10 cellular contexts compared by ENCODE assay signal in the genomic region with DNA sequence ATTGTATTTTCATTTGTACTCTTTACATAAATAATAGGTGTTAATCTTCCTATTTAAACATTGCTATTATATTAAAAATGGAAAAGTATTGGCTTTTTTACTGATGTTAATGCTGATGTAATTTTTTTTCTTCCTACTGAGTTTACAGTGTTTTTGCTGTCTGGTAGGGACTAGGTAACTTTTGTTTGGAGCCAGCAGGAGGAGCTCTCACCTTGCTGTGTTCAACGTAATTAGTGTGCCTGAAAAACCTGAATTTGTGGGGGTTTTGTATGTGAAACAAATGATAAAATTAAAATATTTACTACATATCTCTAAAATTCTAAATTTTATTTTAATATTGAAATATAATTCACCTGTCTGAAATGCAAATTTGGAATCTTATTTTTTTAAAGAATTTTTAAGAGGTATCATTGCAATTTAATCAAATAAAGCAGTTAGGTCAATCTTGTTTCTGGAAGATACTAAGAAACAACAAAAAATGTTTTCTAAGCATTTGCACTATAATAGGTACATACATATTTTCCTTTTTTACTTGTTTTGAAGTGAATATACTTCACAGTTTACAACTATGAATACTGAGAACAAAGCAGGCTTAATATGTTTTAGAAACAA. TPM values are rescaled to one million over a fixed set of nuclear protein-coding genes. Genes with fewer than 3 reads are reported as not detected.
DNase-seq lines count a peak whose midpoint lies in the region; ATAC-seq and TF ChIP-seq lines count a peak whose summit lies in the region.
"Had no signal": no experiment of that assay in that cellular context is flagged by ENCODE, and none has a peak within 500 bp of the region (broad histone marks: within the 10 kb centered on the region; RNA-seq: fewer than 3 reads in every experiment).

No MANE protein-coding gene starts in this region.

- no peak overlapping the region for H3K4me3 Mint-ChIP-seq in activated CD4-positive, alpha-beta T cell treated with anti-CD3 and anti-CD28 coated beads, Interleukin-2, amount 10 ng/mL, durations not matched to agents 7 days and 5 days
- no peak overlapping the region for H3K4me3 Mint-ChIP-seq in activated CD4-positive, alpha-beta T cell treated with anti-CD3 and anti-CD28 coated beads, Interleukin-2, amount 10 ng/mL, durations not matched to agents 24 days and 14 days
- H3K4me3 Mint-ChIP-seq in CD14-positive monocyte, result no peak overlapping the region
- H3K4me3 Mint-ChIP-seq: activated naive CD4-positive, alpha-beta T cell treated with anti-CD3 and anti-CD28 coated beads, Interleukin-2, amount 50 U/mL, for 24 hours had no signal

- H3K27ac Mint-ChIP-seq in activated CD4-positive, alpha-beta T cell treated with anti-CD3 and anti-CD28 coated beads, Interleukin-2, amount 10 ng/mL, durations not matched to agents 7 days and 5 days, result no peak overlapping the region
- no peak overlapping the region for H3K27ac Mint-ChIP-seq in activated CD4-positive, alpha-beta T cell treated with anti-CD3 and anti-CD28 coated beads, Interleukin-2, amount 10 ng/mL, durations not matched to agents 24 days and 14 days
- H3K27ac Mint-ChIP-seq in CD14-positive monocyte, result no peak overlapping the region
- H3K27ac Mint-ChIP-seq: activated naive CD4-positive, alpha-beta T cell treated with anti-CD3 and anti-CD28 coated beads, Interleukin-2, amount 50 U/mL, for 24 hours had no signal

- peak; percentile 66 to 76 for TF ChIP-seq RAD21 in liver (IDR thresholded peaks at IDR 0.05)

- H3K36me3 ChIP-seq in liver (ENCODE audit: control insufficient read depth in 4 of 4, insufficient read depth in 3 of 4, low read depth in 1 of 4, low read length in 3 of 4), result no peaks in the 10 kb centered on the region

- WGBS in liver, result 2% methylated on average over 1 of the region's 1 CpG

- no peaks in the 10 kb centered on the region for H3K4me1 Mint-ChIP-seq in activated CD4-positive, alpha-beta T cell treated with anti-CD3 and anti-CD28 coated beads, Interleukin-2, amount 10 ng/mL, durations not matched to agents 7 days and 5 days
- no peaks in the 10 kb centered on the region for H3K4me1 Mint-ChIP-seq in activated CD4-positive, alpha-beta T cell treated with anti-CD3 and anti-CD28 coated beads, Interleukin-2, amount 10 ng/mL, durations not matched to agents 24 days and 14 days
- H3K4me1 Mint-ChIP-seq in CD14-positive monocyte, result no peaks in the 10 kb centered on the region
- H3K4me1 Mint-ChIP-seq: activated naive CD4-positive, alpha-beta T cell treated with anti-CD3 and anti-CD28 coated beads, Interleukin-2, amount 50 U/mL, for 24 hours had no signal

- H3K9me3 Mint-ChIP-seq in activated CD4-positive, alpha-beta T cell treated with anti-CD3 and anti-CD28 coated beads, Interleukin-2, amount 10 ng/mL, durations not matched to agents 7 days and 5 days, result no peaks in the 10 kb centered on the region
- no peaks in the 10 kb centered on the region for H3K9me3 Mint-ChIP-seq in activated CD4-positive, alpha-beta T cell treated with anti-CD3 and anti-CD28 coated beads, Interleukin-2, amount 10 ng/mL, durations not matched to agents 24 days and 14 days
- H3K9me3 Mint-ChIP-seq in CD14-positive monocyte, result no peaks in the 10 kb centered on the region
- H3K9me3 Mint-ChIP-seq: activated naive CD4-positive, alpha-beta T cell treated with anti-CD3 and anti-CD28 coated beads, Interleukin-2, amount 50 U/mL, for 24 hours had no signal

- H3K27ac ChIP-seq in liver (ENCODE audit: low read depth in 1 of 2, low read length in 2 of 2), result no peak overlapping the region

- H3K9ac ChIP-seq in liver (ENCODE audit: low read depth in 1 of 2, low read length in 2 of 2), result no peak overlapping the region

- no peaks in the 10 kb centered on the region for H3K4me1 ChIP-seq in liver (ENCODE audit: control insufficient read depth in 4 of 4, insufficient read depth in 4 of 4, low read length in 3 of 4)

- DNase-seq in activated CD4-positive, alpha-beta T cell treated with anti-CD3 and anti-CD28 coated beads, Interleukin-2, amount 10 ng/mL, durations not matched to agents 7 days and 5 days, result peak; percentile 8
- DNase-seq in activated CD4-positive, alpha-beta T cell treated with anti-CD3 and anti-CD28 coated beads, Interleukin-2, amount 10 ng/mL, durations not matched to agents 24 days and 14 days, result no peak
- DNase-seq in NCI-H226 (peak; percentile 10), astrocyte of the hippocampus (ENCODE audit: low read depth, low spot score) (peak; percentile 57), CD14-positive monocyte (ENCODE audit: low spot score) (no peak)

- peaks cover 2% of the 10 kb centered on the region for H3K27me3 Mint-ChIP-seq in activated CD4-positive, alpha-beta T cell treated with anti-CD3 and anti-CD28 coated beads, Interleukin-2, amount 10 ng/mL, durations not matched to agents 7 days and 5 days
- no peaks in the 10 kb centered on the region for H3K27me3 Mint-ChIP-seq in activated CD4-positive, alpha-beta T cell treated with anti-CD3 and anti-CD28 coated beads, Interleukin-2, amount 10 ng/mL, durations not matched to agents 24 days and 14 days
- no peaks in the 10 kb centered on the region for H3K27me3 Mint-ChIP-seq in CD14-positive monocyte (ENCODE audit: low read depth in 3 of 3)
- H3K27me3 Mint-ChIP-seq: activated naive CD4-positive, alpha-beta T cell treated with anti-CD3 and anti-CD28 coated beads, Interleukin-2, amount 50 U/mL, for 24 hours had no signal

- peak; percentile 39 for TF ChIP-seq CTCF in liver (IDR thresholded peaks at IDR 0.05; ENCODE audit: low read depth, low read length, missing input control)
- TF ChIP-seq CTCF in CD14-positive monocyte (IDR thresholded peaks at IDR 0.05), result no peak

- no peaks in the 10 kb centered on the region for H3K9me3 ChIP-seq in liver (ENCODE audit: control insufficient read depth in 4 of 4, low read length in 3 of 4)

- no peaks in the 10 kb centered on the region for H3K27me3 ChIP-seq in liver (ENCODE audit: control insufficient read depth in 4 of 4, insufficient read depth in 4 of 4, low read length in 3 of 4)

- CTCF ChIA-PET in activated CD4-positive, alpha-beta T cell treated with anti-CD3 and anti-CD28 coated beads, Interleukin-2, amount 10 ng/mL, durations not matched to agents 7 days and 5 days (lab: Charles Lee), result no interaction called here

- no peaks in the 10 kb centered on the region for H3K36me3 Mint-ChIP-seq in activated CD4-positive, alpha-beta T cell treated with anti-CD3 and anti-CD28 coated beads, Interleukin-2, amount 10 ng/mL, durations not matched to agents 7 days and 5 days (ENCODE audit: low read depth)
- no peaks in the 10 kb centered on the region for H3K36me3 Mint-ChIP-seq in activated CD4-positive, alpha-beta T cell treated with anti-CD3 and anti-CD28 coated beads, Interleukin-2, amount 10 ng/mL, durations not matched to agents 24 days and 14 days (ENCODE audit: low read depth)
- no peaks in the 10 kb centered on the region for H3K36me3 Mint-ChIP-seq in CD14-positive monocyte
- H3K36me3 Mint-ChIP-seq: activated naive CD4-positive, alpha-beta T cell treated with anti-CD3 and anti-CD28 coated beads, Interleukin-2, amount 50 U/mL, for 24 hours had no signal

- intact Hi-C loops in activated CD4-positive, alpha-beta T cell treated with anti-CD3 and anti-CD28 coated beads, Interleukin-2, amount 10 ng/mL, durations not matched to agents 24 days and 14 days (cut with micrococcal nuclease), result loop anchor here (5.0 kb wide), 1 partner anchor 854 kb away; no protein-coding TSS in a partner anchor
- intact Hi-C loops in CD14-positive monocyte (cut with micrococcal nuclease), result no loop called here

- ATAC-seq in HG03108 (IDR thresholded peaks at IDR 0.05; ENCODE audit: unreplicated experiment) (peak; percentile 52), GM18909 (IDR thresholded peaks at IDR 0.05; ENCODE audit: poor library complexity, unreplicated experiment) (no peak)

- POLR2A ChIA-PET in activated CD4-positive, alpha-beta T cell treated with anti-CD3 and anti-CD28 coated beads, Interleukin-2, amount 10 ng/mL, durations not matched to agents 7 days and 5 days (lab: Charles Lee), result no interaction called here

- H3K4me3 ChIP-seq in liver (ENCODE audit: low read depth in 1 of 3, low read length in 3 of 3), result no peak overlapping the region

TF ChIP-seq in liver, 16 proteins besides CTCF, POLR2A, EP300 and RAD21:
- TF ChIP-seq GABPA (IDR thresholded peaks at IDR 0.05 in 1 of 2, conservative IDR thresholded peaks at IDR 0.05 in 1 of 2) (no peak), SP1 (IDR thresholded peaks at IDR 0.05) (no peak)

RNA-seq across cellular contexts. Expression of a gene that starts 48.8 kb away (rescaled TPM):
- not detected for total RNA-seq in activated CD4-positive, alpha-beta T cell treated with anti-CD3 and anti-CD28 coated beads, Interleukin-2, amount 10 ng/mL, durations not matched to agents 7 days and 5 days
- not detected in 2 replicates for total RNA-seq in activated CD4-positive, alpha-beta T cell treated with anti-CD3 and anti-CD28 coated beads, Interleukin-2, amount 10 ng/mL, durations not matched to agents 24 days and 14 days
- under 1 TPM; 0.05 to 0.17 TPM for total RNA-seq in liver
- polyA plus RNA-seq in liver, result under 1 TPM in 1 of 2 donors, not detected in 1; 0.05 TPM
- not detected for polyA plus RNA-seq in CD14-positive monocyte
- total RNA-seq: Daoy had no signal

Comparison
In these comparisons a context has a peak if more than half of its experiments do, and no peak if none do; other contexts are left out.
1. DNase-seq: peak in activated CD4-positive, alpha-beta T cell treated with anti-CD3 and anti-CD28 coated beads, Interleukin-2, amount 10 ng/mL, durations not matched to agents 7 days and 5 days (single experiment), NCI-H226 (single experiment) and astrocyte of the hippocampus (single experiment); none in activated CD4-positive, alpha-beta T cell treated with anti-CD3 and anti-CD28 coated beads, Interleukin-2, amount 10 ng/mL, durations not matched to agents 24 days and 14 days (single experiment) and CD14-positive monocyte (single experiment).